In the genomic region with DNA sequence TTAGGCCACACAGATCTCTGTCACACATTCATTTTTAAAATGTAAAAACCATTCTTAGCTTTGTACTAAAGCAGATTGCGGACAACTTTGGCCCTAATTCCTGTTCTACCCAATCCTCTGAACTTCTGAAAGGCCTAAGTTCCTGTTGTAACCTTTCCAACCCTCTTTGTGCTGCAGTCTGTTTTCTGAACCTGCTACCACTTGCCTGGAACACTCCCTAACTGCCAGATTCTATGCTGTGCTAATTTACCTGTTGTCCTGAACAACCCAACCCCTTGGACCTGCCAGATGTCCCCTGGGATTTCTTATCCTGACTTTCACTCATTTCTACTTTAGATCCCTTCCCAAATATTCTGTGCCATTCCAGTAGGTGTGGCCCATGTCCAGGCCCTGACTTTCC, we compare ENCODE assay signal across 22 cellular contexts.
"Had no signal": no experiment of that assay in that cellular context is flagged by ENCODE, and none has a peak within 500 bp of the region (broad histone marks: within the 10 kb centered on the region; RNA-seq: fewer than 3 reads in every experiment).

No MANE protein-coding gene starts in this region.

- H3K4me1 Mint-ChIP-seq: immature natural killer cell; stimulated activated effector memory CD8-positive, alpha-beta T cell treated with anti-CD3 and anti-CD28 coated beads, Interleukin-12 subunit alpha, Interleukin-12 subunit beta, amount 100 ng/mL, for 72 hours had no signal

- H3K4me3 Mint-ChIP-seq: dendritic cell treated with granulocyte-macrophage colony-stimulating factor and Interleukin-4, amounts not matched to agents 40 ng/mL and 50 ng/mL, for 4 days; immature natural killer cell; naive thymus-derived CD8-positive, alpha-beta T cell; nephron progenitor cell; stimulated activated effector memory CD8-positive, alpha-beta T cell treated with anti-CD3 and anti-CD28 coated beads, Interleukin-12 subunit alpha, Interleukin-12 subunit beta, amount 100 ng/mL, for 72 hours had no signal

- H3K27ac Mint-ChIP-seq: dendritic cell treated with granulocyte-macrophage colony-stimulating factor and Interleukin-4, amounts not matched to agents 40 ng/mL and 50 ng/mL, for 4 days; immature natural killer cell; naive thymus-derived CD8-positive, alpha-beta T cell; nephron progenitor cell; stimulated activated effector memory CD8-positive, alpha-beta T cell treated with anti-CD3 and anti-CD28 coated beads, Interleukin-12 subunit alpha, Interleukin-12 subunit beta, amount 100 ng/mL, for 72 hours had no signal

- DNase-seq: effector memory CD4-positive, alpha-beta T cell; hypothalamus; immature natural killer cell; islet precursor cell; mesenchymal stem cell; midbrain; naive thymus-derived CD8-positive, alpha-beta T cell; nephron progenitor cell; psoas muscle; right cardiac atrium; sigmoid colon; stimulated activated CD4-positive, alpha-beta T cell treated with anti-CD3 and anti-CD28 coated beads, Interleukin-2, amount 100 ng/mL, for 24 hours; stimulated activated CD4-positive, alpha-beta T cell treated with anti-CD3 and anti-CD28 coated beads, Interleukin-4, amount 100 ng/mL, for 24 hours; stimulated activated naive CD4-positive, alpha-beta T cell treated with Interleukin-2 at 50 U/mL for 16 hours; stomach; thyroid gland; trophoblast cell had no signal

- H3K9me3 Mint-ChIP-seq: dendritic cell treated with granulocyte-macrophage colony-stimulating factor and Interleukin-4, amounts not matched to agents 40 ng/mL and 50 ng/mL, for 4 days; immature natural killer cell; naive thymus-derived CD8-positive, alpha-beta T cell; nephron progenitor cell; stimulated activated effector memory CD8-positive, alpha-beta T cell treated with anti-CD3 and anti-CD28 coated beads, Interleukin-12 subunit alpha, Interleukin-12 subunit beta, amount 100 ng/mL, for 72 hours had no signal

- ATAC-seq: left lobe of liver; naive thymus-derived CD8-positive, alpha-beta T cell; psoas muscle; right cardiac atrium; stimulated activated effector memory CD8-positive, alpha-beta T cell treated with anti-CD3 and anti-CD28 coated beads, Interleukin-12 subunit alpha, Interleukin-12 subunit beta, amount 100 ng/mL, for 72 hours had no signal

- H3K27me3 ChIP-seq: sigmoid colon, stomach, thyroid gland, vagina had no signal

- H3K4me3 ChIP-seq: lung, psoas muscle, sigmoid colon, stomach, thyroid gland, vagina had no signal

- H3K36me3 Mint-ChIP-seq: stimulated activated effector memory CD8-positive, alpha-beta T cell treated with anti-CD3 and anti-CD28 coated beads, Interleukin-12 subunit alpha, Interleukin-12 subunit beta, amount 100 ng/mL, for 72 hours had no signal

- H3K9me3 ChIP-seq: psoas muscle, sigmoid colon, stomach, thyroid gland, vagina had no signal

- H3K36me3 ChIP-seq: sigmoid colon, stomach, thyroid gland, vagina had no signal

- H3K27ac ChIP-seq: psoas muscle, sigmoid colon, stomach, thyroid gland, vagina had no signal

- H3K27me3 Mint-ChIP-seq: dendritic cell treated with granulocyte-macrophage colony-stimulating factor and Interleukin-4, amounts not matched to agents 40 ng/mL and 50 ng/mL, for 4 days; naive thymus-derived CD8-positive, alpha-beta T cell had no signal
